24 cellular contexts compared by ENCODE assay signal in the genomic region with DNA sequence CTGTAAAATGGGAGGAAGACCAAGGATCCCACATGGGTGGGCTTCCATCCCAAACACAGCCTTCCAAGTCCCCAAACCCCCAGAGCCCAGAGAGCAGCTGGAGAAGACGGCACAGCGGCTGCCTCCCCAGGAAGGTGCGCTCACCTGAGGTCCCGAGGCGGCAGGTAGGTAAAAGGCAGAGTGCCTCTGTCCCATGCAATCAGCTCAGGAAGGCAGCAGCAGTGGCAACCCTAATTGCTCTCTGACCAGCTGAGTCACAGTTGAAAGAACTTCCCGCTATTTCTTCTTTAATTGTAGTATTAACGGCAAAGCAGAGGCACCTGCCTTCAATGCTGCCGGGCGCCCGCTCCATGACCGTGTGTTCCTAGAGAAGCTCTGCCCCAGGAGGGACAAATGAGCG.
"Had no signal": no experiment of that assay in that cellular context is flagged by ENCODE, and none has a peak within 500 bp of the region (broad histone marks: within the 10 kb centered on the region; RNA-seq: fewer than 3 reads in every experiment).

No MANE protein-coding gene starts in this region.

- H3K4me3 ChIP-seq: coronary artery, gastroesophageal sphincter, heart left ventricle, hepatocyte, left lung, ovary, skin epidermis, thoracic aorta, tibial nerve, upper lobe of right lung, uterus had no signal

- H3K27ac ChIP-seq: coronary artery, epithelial cell of prostate, gastroesophageal sphincter, heart left ventricle, hepatocyte, left lung, ovary, skin epidermis, thoracic aorta, tibial nerve, upper lobe of right lung, uterus had no signal

- H2AFZ ChIP-seq: hepatocyte had no signal

- H3K9me3 ChIP-seq: gastroesophageal sphincter, heart left ventricle, left lung, ovary, thoracic aorta, tibial nerve, upper lobe of right lung, uterus had no signal

- H3K4me1 Mint-ChIP-seq: stimulated activated naive B cell treated with anti-CD40 and anti-IgM and Interleukin-4, amounts not matched to agents 10 μg/mL and 1 μg/mL and 100 μg/mL, for 72 hours had no signal

- DNase-seq: effector CD4-positive, alpha-beta T cell; foreskin fibroblast; heart left ventricle; left cardiac atrium; left lung; mammary epithelial cell; natural killer cell; occipital lobe; ovary; retina; stimulated activated CD4-positive, alpha-beta T cell treated with anti-CD3 and anti-CD28 coated beads, Interleukin-15, amount 100 ng/mL, for 24 hours; stimulated activated CD4-positive, alpha-beta T cell treated with anti-CD3 and anti-CD28 coated beads, Interleukin-2, amount 100 ng/mL, for 48 hours; stimulated activated naive B cell treated with anti-CD40 and anti-IgM and Interleukin-4, amounts not matched to agents 10 μg/mL and 1 μg/mL and 100 μg/mL, for 72 hours; upper lobe of right lung; uterus had no signal

- H3K9me3 Mint-ChIP-seq: natural killer cell; stimulated activated naive B cell treated with anti-CD40 and anti-IgM and Interleukin-4, amounts not matched to agents 10 μg/mL and 1 μg/mL and 100 μg/mL, for 72 hours; stimulated activated naive CD8-positive, alpha-beta T cell treated with anti-CD3 and anti-CD28 coated beads, Interleukin-15, Interleukin-2, amounts not matched to agents 100 ng/mL and 50 ng/mL, for 24 hours had no signal

- H3K36me3 ChIP-seq: gastroesophageal sphincter, heart left ventricle, left lung, ovary, thoracic aorta, tibial nerve, upper lobe of right lung, uterus had no signal

- ATAC-seq: esophagus mucosa; gastroesophageal sphincter; heart left ventricle; left cardiac atrium; left lung; natural killer cell; stimulated activated naive B cell treated with anti-CD40 and anti-IgM and Interleukin-4, amounts not matched to agents 10 μg/mL and 1 μg/mL and 100 μg/mL, for 72 hours; upper lobe of right lung had no signal

- H3K4me3 Mint-ChIP-seq: natural killer cell; stimulated activated naive B cell treated with anti-CD40 and anti-IgM and Interleukin-4, amounts not matched to agents 10 μg/mL and 1 μg/mL and 100 μg/mL, for 72 hours; stimulated activated naive CD8-positive, alpha-beta T cell treated with anti-CD3 and anti-CD28 coated beads, Interleukin-15, Interleukin-2, amounts not matched to agents 100 ng/mL and 50 ng/mL, for 24 hours had no signal

- H3K36me3 Mint-ChIP-seq: natural killer cell; stimulated activated naive B cell treated with anti-CD40 and anti-IgM and Interleukin-4, amounts not matched to agents 10 μg/mL and 1 μg/mL and 100 μg/mL, for 72 hours had no signal

- H3K79me2 ChIP-seq: hepatocyte had no signal

- H3K4me1 ChIP-seq: gastroesophageal sphincter, heart left ventricle, left lung, tibial nerve, upper lobe of right lung, uterus had no signal

- H3K27me3 Mint-ChIP-seq: stimulated activated naive CD8-positive, alpha-beta T cell treated with anti-CD3 and anti-CD28 coated beads, Interleukin-15, Interleukin-2, amounts not matched to agents 100 ng/mL and 50 ng/mL, for 24 hours had no signal

- H3K27ac Mint-ChIP-seq: natural killer cell; stimulated activated naive B cell treated with anti-CD40 and anti-IgM and Interleukin-4, amounts not matched to agents 10 μg/mL and 1 μg/mL and 100 μg/mL, for 72 hours; stimulated activated naive CD8-positive, alpha-beta T cell treated with anti-CD3 and anti-CD28 coated beads, Interleukin-15, Interleukin-2, amounts not matched to agents 100 ng/mL and 50 ng/mL, for 24 hours had no signal

- H3K4me2 ChIP-seq: hepatocyte had no signal

- H3K27me3 ChIP-seq: gastroesophageal sphincter, hepatocyte, ovary, tibial nerve, upper lobe of right lung, uterus had no signal
